Comparison of ENCODE assay signal across 20 cellular contexts in the genomic region with DNA sequence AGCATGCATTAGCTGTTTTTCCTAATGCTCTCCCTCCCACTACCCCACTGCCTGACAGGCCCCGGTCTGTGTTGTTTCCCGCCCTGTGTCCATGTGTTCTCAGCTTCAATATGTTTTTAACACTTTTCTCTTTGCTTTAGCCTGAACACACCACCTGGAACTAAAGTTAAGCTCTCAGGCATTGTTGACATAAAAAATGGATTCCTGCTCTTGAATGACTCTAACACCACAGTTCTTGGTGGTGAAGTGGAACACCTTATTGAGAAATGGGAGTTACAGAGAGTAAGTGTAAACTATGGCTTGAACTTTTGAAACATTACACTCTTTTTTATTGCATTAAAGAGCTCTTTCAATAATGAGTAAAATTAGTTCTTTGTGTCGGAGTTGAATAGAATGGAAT.
"Had no signal": no experiment of that assay in that cellular context is flagged by ENCODE, and none has a peak within 500 bp of the region (broad histone marks: within the 10 kb centered on the region; RNA-seq: fewer than 3 reads in every experiment).

No MANE protein-coding gene starts in this region.

- DNase-seq: activated CD4-positive, alpha-beta memory T cell treated with anti-CD3 and anti-CD28 coated beads for 36 hours; activated CD4-positive, alpha-beta T cell treated with anti-CD3 and anti-CD28 coated beads for 4 hours; activated CD4-positive, CD25-positive, alpha-beta regulatory T cell; activated naive CD4-positive, alpha-beta T cell treated with Interleukin-2 at 50 U/mL for 16 hours; activated naive CD8-positive, alpha-beta T cell treated with anti-CD3 and anti-CD28 coated beads for 36 hours; activated T-cell treated with anti-CD3 and anti-CD28 coated beads, Interleukin-2, amount 50 U/mL, for 48 hours; cerebellar nuclear complex; cortex of kidney; effector CD4-positive, alpha-beta T cell; foreskin keratinocyte; kidney; naive thymus-derived CD4-positive, alpha-beta T cell; occipital lobe; posterior cingulate gyrus; retina; stimulated activated CD4-positive, alpha-beta T cell treated with anti-CD3 and anti-CD28 coated beads, Interleukin-4, amount 100 ng/mL, for 1 hour; stimulated activated naive CD4-positive, alpha-beta T cell; testis; trophoblast cell had no signal

- H3K4me3 ChIP-seq: testis, vagina had no signal

- H3K4me1 ChIP-seq: foreskin keratinocyte, testis, vagina had no signal

- H3K9me3 ChIP-seq: testis, vagina had no signal

- H3K27ac ChIP-seq: foreskin keratinocyte, testis, vagina had no signal

- H3K27me3 ChIP-seq: foreskin keratinocyte, testis, vagina had no signal

- ATAC-seq: foreskin keratinocyte; naive thymus-derived CD4-positive, alpha-beta T cell had no signal
